In the genomic region with DNA sequence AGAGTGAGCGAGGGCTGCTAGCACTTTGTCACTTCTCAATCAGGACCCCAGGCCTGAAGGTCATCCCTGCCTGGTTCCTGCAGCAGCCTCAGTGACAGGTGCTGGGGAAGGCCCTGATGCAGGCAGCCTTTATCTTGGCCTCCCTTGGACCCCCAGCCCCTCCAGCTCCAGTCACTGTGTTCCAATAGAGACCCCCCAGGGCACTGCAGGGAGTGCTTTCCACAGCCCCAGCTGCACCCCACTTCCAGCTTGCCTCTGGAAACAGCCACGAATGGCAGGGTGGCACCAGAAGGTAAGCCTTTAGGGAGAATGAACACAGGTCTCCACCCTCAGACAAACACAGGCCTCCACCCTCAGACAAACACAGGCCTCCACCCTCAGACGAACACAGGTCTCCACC, we compare ENCODE assay signal across 29 cellular contexts.
"Had no signal": no experiment of that assay in that cellular context is flagged by ENCODE, and none has a peak within 500 bp of the region (broad histone marks: within the 10 kb centered on the region; RNA-seq: fewer than 3 reads in every experiment).

No MANE protein-coding gene starts in this region.

- H3K4me3 ChIP-seq: neural progenitor cell, psoas muscle, skin epidermis, smooth muscle cell, spleen, suprapubic skin, testis, tibial artery, transverse colon, upper lobe of right lung, uterus had no signal

- DNase-seq: naive thymus-derived CD4-positive, alpha-beta T cell; natural killer cell; occipital lobe; psoas muscle; right cardiac atrium; spleen; stimulated activated CD4-positive, alpha-beta T cell treated with anti-CD3 and anti-CD28 coated beads, Interleukin-12 subunit alpha, Interleukin-12 subunit beta, amount 100 ng/mL, for 4 hours; stimulated activated CD4-positive, alpha-beta T cell treated with anti-CD3 and anti-CD28 coated beads, Interleukin-1b, Interleukin-23, amount 100 ng/mL, for 48 hours; stimulated activated CD4-positive, alpha-beta T cell treated with anti-CD3 and anti-CD28 coated beads, Interleukin-4, amount 100 ng/mL, for 1 hour; stimulated activated CD4-positive, alpha-beta T cell treated with anti-CD3 and anti-CD28 coated beads, Interleukin-4, amount 100 ng/mL, for 4 hours; stimulated activated CD8-positive, alpha-beta memory T cell treated with anti-CD3 and anti-CD28 coated beads, Interleukin-4, amount 100 ng/mL, for 48 hours; stimulated activated naive CD4-positive, alpha-beta T cell; stimulated activated naive CD8-positive, alpha-beta T cell treated with anti-CD3 and anti-CD28 coated beads, Interleukin-15, amount 100 ng/mL, for 72 hours; stimulated activated naive CD8-positive, alpha-beta T cell treated with anti-CD3 and anti-CD28 coated beads, Interleukin-15, Interleukin-2, amounts not matched to agents 100 U/mL and 50 U/mL, for 24 hours; substantia nigra; testis; tibial artery; transverse colon; upper lobe of right lung; uterus had no signal

- H3K9me3 ChIP-seq: psoas muscle, suprapubic skin, testis, tibial artery, transverse colon, upper lobe of right lung, uterus had no signal

- H3K27ac ChIP-seq: neural progenitor cell, parathyroid adenoma, psoas muscle, skin epidermis, spleen, suprapubic skin, testis, tibial artery, transverse colon, upper lobe of right lung, uterus had no signal

- H3K36me3 Mint-ChIP-seq: naive thymus-derived CD4-positive, alpha-beta T cell; natural killer cell; neural progenitor cell; stimulated activated memory B cell treated with anti-CD40 and anti-IgM and Interleukin-4, amounts not matched to agents 10 μg/mL and 1 μg/mL and 100 μg/mL, for 72 hours; type B pancreatic cell had no signal

- H3K4me3 Mint-ChIP-seq: naive thymus-derived CD4-positive, alpha-beta T cell; natural killer cell; nephron; neural progenitor cell; stimulated activated memory B cell treated with anti-CD40 and anti-IgM and Interleukin-4, amounts not matched to agents 10 μg/mL and 1 μg/mL and 100 μg/mL, for 72 hours; stimulated activated naive CD8-positive, alpha-beta T cell treated with anti-CD3 and anti-CD28 coated beads, Interleukin-15, amount 100 ng/mL, for 72 hours; type B pancreatic cell had no signal

- H3K4me1 Mint-ChIP-seq: naive thymus-derived CD4-positive, alpha-beta T cell; natural killer cell; nephron; neural progenitor cell; stimulated activated memory B cell treated with anti-CD40 and anti-IgM and Interleukin-4, amounts not matched to agents 10 μg/mL and 1 μg/mL and 100 μg/mL, for 72 hours; stimulated activated naive CD8-positive, alpha-beta T cell treated with anti-CD3 and anti-CD28 coated beads, Interleukin-15, amount 100 ng/mL, for 72 hours had no signal

- H3K27me3 ChIP-seq: neural progenitor cell, spleen, suprapubic skin, testis, tibial artery, transverse colon, upper lobe of right lung, uterus had no signal

- H3K4me1 ChIP-seq: neural progenitor cell, parathyroid adenoma, psoas muscle, spleen, suprapubic skin, testis, tibial artery, transverse colon, upper lobe of right lung, uterus had no signal

- H3K27ac Mint-ChIP-seq: naive thymus-derived CD4-positive, alpha-beta T cell; natural killer cell; nephron; neural progenitor cell; progenitor cell of endocrine pancreas; stimulated activated memory B cell treated with anti-CD40 and anti-IgM and Interleukin-4, amounts not matched to agents 10 μg/mL and 1 μg/mL and 100 μg/mL, for 72 hours; stimulated activated naive CD8-positive, alpha-beta T cell treated with anti-CD3 and anti-CD28 coated beads, Interleukin-15, amount 100 ng/mL, for 72 hours; type B pancreatic cell had no signal

- H3K9me3 Mint-ChIP-seq: natural killer cell; stimulated activated memory B cell treated with anti-CD40 and anti-IgM and Interleukin-4, amounts not matched to agents 10 μg/mL and 1 μg/mL and 100 μg/mL, for 72 hours; stimulated activated naive CD8-positive, alpha-beta T cell treated with anti-CD3 and anti-CD28 coated beads, Interleukin-15, amount 100 ng/mL, for 72 hours; type B pancreatic cell had no signal

- H3K36me3 ChIP-seq: neural progenitor cell, spleen, suprapubic skin, tibial artery, transverse colon, upper lobe of right lung, uterus had no signal

- H3K27me3 Mint-ChIP-seq: stimulated activated naive CD8-positive, alpha-beta T cell treated with anti-CD3 and anti-CD28 coated beads, Interleukin-15, amount 100 ng/mL, for 72 hours had no signal
